14 cellular contexts compared by ENCODE assay signal in the genomic region with DNA sequence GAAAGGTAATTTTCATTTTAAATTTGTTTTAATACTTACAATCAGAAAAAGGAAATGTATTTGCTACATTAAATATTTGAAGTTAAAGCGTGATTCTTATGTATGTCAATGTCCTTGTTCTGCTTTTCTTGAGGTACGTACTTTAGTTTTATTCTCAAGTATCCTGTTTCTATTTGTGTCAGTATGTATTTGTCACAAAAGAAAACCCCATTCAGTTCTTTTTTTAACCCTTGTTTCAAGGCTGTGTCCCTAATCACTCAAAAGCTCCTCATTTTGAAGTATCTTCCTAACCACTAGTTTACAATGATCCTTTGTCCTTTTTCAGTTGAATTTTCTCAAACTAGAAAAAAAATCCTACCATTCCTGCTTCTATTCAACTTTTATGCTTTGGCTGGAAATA. TPM values are rescaled to one million over a fixed set of nuclear protein-coding genes. Genes with fewer than 3 reads are reported as not detected.
DNase-seq lines count a peak whose midpoint lies in the region; ATAC-seq and TF ChIP-seq lines count a peak whose summit lies in the region.
"Had no signal": no experiment of that assay in that cellular context is flagged by ENCODE, and none has a peak within 500 bp of the region (broad histone marks: within the 10 kb centered on the region; RNA-seq: fewer than 3 reads in every experiment).

No MANE protein-coding gene starts in this region.

- peaks cover 37% of the 10 kb centered on the region for H3K36me3 Mint-ChIP-seq in activated CD8-positive, alpha-beta T cell treated with anti-CD3 and anti-CD28 coated beads, Interleukin-2, amount 10 ng/mL, durations not matched to agents 7 days and 5 days (ENCODE audit: low read depth)

- H3K4ac ChIP-seq in neuronal stem cell (ENCODE audit: low read length), result no peak overlapping the region

- no peak overlapping the region for H3K4me3 Mint-ChIP-seq in activated CD8-positive, alpha-beta T cell treated with anti-CD3 and anti-CD28 coated beads, Interleukin-2, amount 10 ng/mL, durations not matched to agents 7 days and 5 days
- H3K4me3 Mint-ChIP-seq: activated CD4-positive, alpha-beta memory T cell treated with anti-CD3 and anti-CD28 coated beads, Interleukin-2, amount 10 ng/mL, durations not matched to agents 7 days and 5 days; activated naive CD8-positive, alpha-beta T cell treated with anti-CD3 and anti-CD28 coated beads, Interleukin-2, amount 50 U/mL, for 24 hours had no signal

- H3K36me3 ChIP-seq in BLaER1 (peaks cover 38% of the 10 kb centered on the region), neuronal stem cell (replicated peaks in 1 of 2; ENCODE audit: control insufficient read depth in 2 of 2, insufficient read depth in 2 of 2, low read length in 2 of 2) (peaks cover 2 to 88% of the 10 kb centered on the region in 2 donors), Peyer's patch (peaks cover 0 to 22% (median 0%) of the 10 kb centered on the region in 3 donors)

- H3K9me3 ChIP-seq in BLaER1 (no peaks in the 10 kb centered on the region), neuronal stem cell (replicated peaks in 1 of 2; ENCODE audit: control insufficient read depth in 2 of 2, insufficient read depth in 1 of 2, low read depth in 1 of 2, low read length in 2 of 2) (no peaks in the 10 kb centered on the region), Peyer's patch (no peaks in the 10 kb centered on the region)
- H3K9me3 ChIP-seq: gastroesophageal sphincter, left lung, tibial artery had no signal

- H3K27ac Mint-ChIP-seq in activated CD8-positive, alpha-beta T cell treated with anti-CD3 and anti-CD28 coated beads, Interleukin-2, amount 10 ng/mL, durations not matched to agents 7 days and 5 days, result no peak overlapping the region
- H3K27ac Mint-ChIP-seq: activated CD4-positive, alpha-beta memory T cell treated with anti-CD3 and anti-CD28 coated beads, Interleukin-2, amount 10 ng/mL, durations not matched to agents 7 days and 5 days; activated naive CD8-positive, alpha-beta T cell treated with anti-CD3 and anti-CD28 coated beads, Interleukin-2, amount 50 U/mL, for 24 hours had no signal

- H2BK120ac ChIP-seq in neuronal stem cell (ENCODE audit: low read depth, low read length), result no peak overlapping the region

- H3K4me3 ChIP-seq in BLaER1 (no peak overlapping the region), neuronal stem cell (ENCODE audit: low read length in 2 of 2) (no peak overlapping the region), Peyer's patch (no peak overlapping the region)
- H3K4me3 ChIP-seq: gastroesophageal sphincter, left lung, tibial artery had no signal

- no peak for DNase-seq in neuronal stem cell (ENCODE audit: low spot score)
- no peak for DNase-seq in Peyer's patch
- no peak for DNase-seq in activated CD8-positive, alpha-beta T cell treated with anti-CD3 and anti-CD28 coated beads, Interleukin-2, amount 10 ng/mL, durations not matched to agents 7 days and 5 days
- DNase-seq in SKM-1 (lab: John Stamatoyannopoulos, UW; ENCODE audit: unreplicated experiment), result no peak
- DNase-seq: activated CD4-positive, alpha-beta memory T cell treated with anti-CD3 and anti-CD28 coated beads, Interleukin-2, amount 10 ng/mL, durations not matched to agents 7 days and 5 days; activated naive CD8-positive, alpha-beta T cell treated with anti-CD3 and anti-CD28 coated beads, Interleukin-2, amount 50 U/mL, for 24 hours; left lung; tibial artery had no signal

- H2BK15ac ChIP-seq in neuronal stem cell (ENCODE audit: low read length), result no peak overlapping the region

- no peak overlapping the region for H3K18ac ChIP-seq in neuronal stem cell (ENCODE audit: low read length)

- no peak overlapping the region for H3K23ac ChIP-seq in neuronal stem cell (ENCODE audit: low read depth, low read length, poor library complexity)

- no peak overlapping the region for H3K14ac ChIP-seq in neuronal stem cell (ENCODE audit: low read length)

- H2AFZ ChIP-seq in neuronal stem cell (ENCODE audit: low read length), result no peak overlapping the region

- no peak overlapping the region for H4K8ac ChIP-seq in neuronal stem cell (ENCODE audit: low read depth, low read length)

- no CpG with 5 or more reads among the region's 2 CpGs for whole genome bisulfite sequencing in neuronal stem cell (ENCODE audit: extremely low coverage in 2 of 2, insufficient read length in 2 of 2, insufficient replicate concordance in 1 of 2), 2 donors

- no peak overlapping the region for H2AK5ac ChIP-seq in neuronal stem cell (ENCODE audit: low read depth, low read length)

- H3K4me1 ChIP-seq in BLaER1 (peaks cover 24% of the 10 kb centered on the region), neuronal stem cell (ENCODE audit: control insufficient read depth in 2 of 2, insufficient read depth in 1 of 2, low read depth in 1 of 2, low read length in 2 of 2) (no peaks in the 10 kb centered on the region), Peyer's patch (no peaks in the 10 kb centered on the region)
- H3K4me1 ChIP-seq: gastroesophageal sphincter, left lung, tibial artery had no signal

- H3K27ac ChIP-seq in BLaER1 (peak overlapping the region; percentile 7; the same call in 1 of the 2 replicates), neuronal stem cell (replicated peaks; ENCODE audit: low read length) (no peak overlapping the region), Peyer's patch (no peak overlapping the region)
- H3K27ac ChIP-seq: gastroesophageal sphincter, HL-60, left lung, tibial artery had no signal

- H3K4me2 ChIP-seq in BLaER1, result peak overlapping the region; percentile 43
- H3K4me2 ChIP-seq in neuronal stem cell (ENCODE audit: insufficient read depth, low read length, poor library complexity, severe bottlenecking), result no peak overlapping the region

- H3K4me1 Mint-ChIP-seq in activated CD8-positive, alpha-beta T cell treated with anti-CD3 and anti-CD28 coated beads, Interleukin-2, amount 10 ng/mL, durations not matched to agents 7 days and 5 days (ENCODE audit: low read depth), result peaks cover 14% of the 10 kb centered on the region

- no peak for TF ChIP-seq POLR2A in Peyer's patch (IDR thresholded peaks at IDR 0.05)

- POLR2A ChIA-PET in activated CD8-positive, alpha-beta T cell treated with anti-CD3 and anti-CD28 coated beads, Interleukin-2, amount 10 ng/mL, durations not matched to agents 7 days and 5 days (lab: Charles Lee), result no interaction called here

- H3K79me1 ChIP-seq in neuronal stem cell (ENCODE audit: low read depth, low read length), result no peaks in the 10 kb centered on the region

- ATAC-seq in GM19043 (IDR thresholded peaks at IDR 0.05; ENCODE audit: low read depth, unreplicated experiment), result peak; percentile 67
- peak; percentile 88 for ATAC-seq in HG02588 (IDR thresholded peaks at IDR 0.05; ENCODE audit: unreplicated experiment)
- peak; percentile 86 for ATAC-seq in HG03378 (IDR thresholded peaks at IDR 0.05; ENCODE audit: unreplicated experiment)
- no peak for ATAC-seq in activated CD8-positive, alpha-beta T cell treated with anti-CD3 and anti-CD28 coated beads, Interleukin-2, amount 10 ng/mL, durations not matched to agents 7 days and 5 days
- ATAC-seq: activated naive CD8-positive, alpha-beta T cell treated with anti-CD3 and anti-CD28 coated beads, Interleukin-2, amount 50 U/mL, for 24 hours; gastroesophageal sphincter; left lung had no signal

- H3K27me3 ChIP-seq in BLaER1, result no peaks in the 10 kb centered on the region
- H3K27me3 ChIP-seq in neuronal stem cell (ENCODE audit: control insufficient read depth in 3 of 3, insufficient read depth in 3 of 3, low read depth in 1 of 3, low read length in 3 of 3), result no peaks in the 10 kb centered on the region
- H3K27me3 ChIP-seq in Peyer's patch, result no peaks in the 10 kb centered on the region
- H3K27me3 ChIP-seq: gastroesophageal sphincter, left lung, tibial artery had no signal

- H2BK12ac ChIP-seq in neuronal stem cell (ENCODE audit: low read length), result no peak overlapping the region

- H3K9ac ChIP-seq in BLaER1 (no peak overlapping the region), neuronal stem cell (ENCODE audit: low read depth, low read length, poor library complexity) (no peak overlapping the region)

- H3K9me3 Mint-ChIP-seq in activated CD8-positive, alpha-beta T cell treated with anti-CD3 and anti-CD28 coated beads, Interleukin-2, amount 10 ng/mL, durations not matched to agents 7 days and 5 days (ENCODE audit: insufficient read depth), result no peaks in the 10 kb centered on the region
- H3K9me3 Mint-ChIP-seq: activated CD4-positive, alpha-beta memory T cell treated with anti-CD3 and anti-CD28 coated beads, Interleukin-2, amount 10 ng/mL, durations not matched to agents 7 days and 5 days had no signal

- TF ChIP-seq CTCF in Peyer's patch (IDR thresholded peaks at IDR 0.05), result no peak

- no peak overlapping the region for H2BK5ac ChIP-seq in neuronal stem cell (ENCODE audit: low read length)

- CTCF ChIA-PET in activated CD8-positive, alpha-beta T cell treated with anti-CD3 and anti-CD28 coated beads, Interleukin-2, amount 10 ng/mL, durations not matched to agents 7 days and 5 days (lab: Charles Lee), result no interaction called here

- H4K20me1 ChIP-seq in BLaER1, result peaks cover 10% of the 10 kb centered on the region; the same call in 1 of the 2 replicates

- no peak overlapping the region for H4K91ac ChIP-seq in neuronal stem cell (ENCODE audit: low read depth, low read length, poor library complexity)

- no peaks in the 10 kb centered on the region for H3K27me3 Mint-ChIP-seq in activated CD8-positive, alpha-beta T cell treated with anti-CD3 and anti-CD28 coated beads, Interleukin-2, amount 10 ng/mL, durations not matched to agents 7 days and 5 days (ENCODE audit: low read depth)
- H3K27me3 Mint-ChIP-seq: activated CD4-positive, alpha-beta memory T cell treated with anti-CD3 and anti-CD28 coated beads, Interleukin-2, amount 10 ng/mL, durations not matched to agents 7 days and 5 days; activated naive CD8-positive, alpha-beta T cell treated with anti-CD3 and anti-CD28 coated beads, Interleukin-2, amount 50 U/mL, for 24 hours had no signal

RNA-seq across cellular contexts. Expression of gene NHLRC2, which starts 25.2 kb away (rescaled TPM):
- polyA plus RNA-seq in neuronal stem cell (2013, experiment 1 of 2), result 14.8 TPM
- polyA plus RNA-seq in neuronal stem cell (2013, experiment 2 of 2), result 15.5 TPM
- total RNA-seq in Peyer's patch, result 100 to 1,000 TPM in 1 of 4 donors, 10 to 100 TPM in 3; 53.8 to 185 (median 70.1) TPM
- total RNA-seq in activated CD8-positive, alpha-beta T cell treated with anti-CD3 and anti-CD28 coated beads, Interleukin-2, amount 10 ng/mL, durations not matched to agents 7 days and 5 days, result 10 to 100 TPM; 24.6 to 25.0 TPM

RNA-seq across cellular contexts. Expression of gene DCLRE1A, which starts 25.8 kb away (rescaled TPM):
- polyA plus RNA-seq in neuronal stem cell (2013, experiment 1 of 2), result 8.9 TPM
- 8.9 TPM for polyA plus RNA-seq in neuronal stem cell (2013, experiment 2 of 2)
- 1 to 10 TPM; 4.0 to 7.7 (median 6.0) TPM for total RNA-seq in Peyer's patch
- 10 to 100 TPM; 13.0 to 13.3 TPM for total RNA-seq in activated CD8-positive, alpha-beta T cell treated with anti-CD3 and anti-CD28 coated beads, Interleukin-2, amount 10 ng/mL, durations not matched to agents 7 days and 5 days
